In genomic region chr15:74725845-74726773, GRCh38 we compare ENCODE assay signal across 8 cellular contexts. TPM values are rescaled to one million over a fixed set of nuclear protein-coding genes. Genes with fewer than 3 reads are reported as not detected.
DNase-seq lines count a peak whose midpoint lies in the region; ATAC-seq and TF ChIP-seq lines count a peak whose summit lies in the region.

No MANE protein-coding gene starts in this region.

- 1% methylated on average over 82 to 86 of the region's 86 CpGs for WGBS in aorta, 2 donors

- H2AFZ ChIP-seq in osteoblast (ENCODE audit: low read length) = peak overlapping the region; percentile 57

- peak overlapping the region; percentile 78 for H3K4me2 ChIP-seq in osteoblast (ENCODE audit: insufficient read depth, low read length)

- H3K4me1 ChIP-seq in osteoblast (ENCODE audit: insufficient read depth, low read length) (peaks cover 10% of the 10 kb centered on the region), aorta (ENCODE audit: control insufficient read depth in 1 of 2, insufficient read depth in 2 of 2, low read length in 2 of 2) (no peaks in the 10 kb centered on the region)

- peaks cover 14% of the 10 kb centered on the region for H3K27me3 Mint-ChIP-seq in activated T-cell treated with anti-CD3 and anti-CD28 coated beads, Interleukin-2, amount 50 U/mL, for 4 hours (ENCODE audit: low read depth)

- H3K9me3 ChIP-seq in osteoblast (ENCODE audit: low read depth, low read length) (no peaks in the 10 kb centered on the region), aorta (ENCODE audit: control insufficient read depth, low read length) (no peaks in the 10 kb centered on the region)

- H3K27ac ChIP-seq in osteoblast (ENCODE audit: low read depth, low read length) (no peak overlapping the region), aorta (ENCODE audit: low read depth in 1 of 2, low read length in 2 of 2) (no peak overlapping the region)

- H3K79me2 ChIP-seq in osteoblast (ENCODE audit: insufficient read depth, low read length) = no peaks in the 10 kb centered on the region

- no peaks in the 10 kb centered on the region for H4K20me1 ChIP-seq in osteoblast (ENCODE audit: insufficient read depth, low read length)

- H3K27me3 ChIP-seq in osteoblast (ENCODE audit: insufficient read depth, low read length) (peaks cover 73% of the 10 kb centered on the region), aorta (ENCODE audit: control insufficient read depth in 1 of 2, insufficient read depth in 2 of 2, low read length in 1 of 2) (no peaks in the 10 kb centered on the region)

- peak; percentile 74 to 75 for ATAC-seq in activated T-cell treated with anti-CD3 and anti-CD28 coated beads, Interleukin-2, amount 50 U/mL, for 4 hours
- ATAC-seq in aorta (ENCODE audit: low FRiP score) = peak; percentile 73

- H3K36me3 Mint-ChIP-seq in activated T-cell treated with anti-CD3 and anti-CD28 coated beads, Interleukin-2, amount 50 U/mL, for 4 hours (ENCODE audit: insufficient read depth) = no peaks in the 10 kb centered on the region

- peak; percentile 49 for DNase-seq in NCI-H82 (lab: John Stamatoyannopoulos, UW)
- DNase-seq in NCI-H82 treated with DMSO at 0.1 percent for 48 hours (lab: John Stamatoyannopoulos, UW; ENCODE audit: unreplicated experiment) = no peak
- DNase-seq in NCI-H774 (lab: John Stamatoyannopoulos, UW) = peak; percentile 10
- peak; percentile 40 for DNase-seq in activated T-cell treated with anti-CD3 and anti-CD28 coated beads, Interleukin-2, amount 50 U/mL, for 4 hours
- DNase-seq in fibroblast of the aortic adventitia (ENCODE audit: low read depth) = peak; percentile 25
- peak; percentile 89 for DNase-seq in osteoblast (ENCODE audit: insufficient read length, low spot score, missing footprints)
- peak; percentile 51 to 85 for DNase-seq in aorta
- DNase-seq in NCI-H2107 treated with DMSO at 0.1 percent for 48 hours (lab: John Stamatoyannopoulos, UW; ENCODE audit: unreplicated experiment) = no peak

- peak overlapping the region; percentile 75 for H3K4me3 Mint-ChIP-seq in activated T-cell treated with anti-CD3 and anti-CD28 coated beads, Interleukin-2, amount 50 U/mL, for 4 hours

- H3K4me1 Mint-ChIP-seq in activated T-cell treated with anti-CD3 and anti-CD28 coated beads, Interleukin-2, amount 50 U/mL, for 4 hours (ENCODE audit: low read depth) = peaks cover 8% of the 10 kb centered on the region

- intact Hi-C loops in aorta (cut with DNase I) = no loop called here

- H3K36me3 ChIP-seq in osteoblast (ENCODE audit: insufficient read depth, low read length) (no peaks in the 10 kb centered on the region), aorta (ENCODE audit: control insufficient read depth in 1 of 2, insufficient read depth in 2 of 2, low read length in 1 of 2) (no peaks in the 10 kb centered on the region)

- H3K9me3 Mint-ChIP-seq in activated T-cell treated with anti-CD3 and anti-CD28 coated beads, Interleukin-2, amount 50 U/mL, for 4 hours = no peaks in the 10 kb centered on the region

- peak overlapping the region; percentile 62 for H3K4me3 ChIP-seq in fibroblast of the aortic adventitia (ENCODE audit: low read depth, low read length)
- peak overlapping the region; percentile 65 for H3K4me3 ChIP-seq in osteoblast (ENCODE audit: insufficient read depth, low read length)
- H3K4me3 ChIP-seq in aorta (ENCODE audit: low read length in 2 of 2) = peak overlapping the region; percentile 36 to 66

- TF ChIP-seq CTCF in fibroblast of the aortic adventitia (IDR thresholded peaks at IDR 0.05; ENCODE audit: insufficient read depth, low read length) (no peak), osteoblast (IDR thresholded peaks at IDR 0.05; ENCODE audit: extremely low read depth, low read depth, low read length) (no peak)

RNA-seq across cellular contexts. Expression of gene CYP1A1, which starts 0.8 kb away (rescaled TPM):
- total RNA-seq in activated T-cell treated with anti-CD3 and anti-CD28 coated beads, Interleukin-2, amount 50 U/mL, for 4 hours = under 1 TPM; 0.60 to 0.90 (median 0.76) TPM
- total RNA-seq in fibroblast of the aortic adventitia (ENCODE audit: low replicate concordance) = 0.63 TPM in 1 of 2 replicates, not detected in the other
- total RNA-seq in osteoblast = 0.36 TPM in 1 of 2 replicates, not detected in the other
- 1 to 10 TPM in 1 of 2 donors, not detected in 1; 2.3 TPM for total RNA-seq in aorta
- polyA plus RNA-seq in aorta = 1 to 10 TPM; 1.0 to 6.4 TPM

RNA-seq across cellular contexts. Expression of gene CYP1A2, which starts 22.5 kb away (rescaled TPM):
- under 1 TPM in 1 of 3 donors, not detected in 2; 0.08 TPM for total RNA-seq in activated T-cell treated with anti-CD3 and anti-CD28 coated beads, Interleukin-2, amount 50 U/mL, for 4 hours
- total RNA-seq in fibroblast of the aortic adventitia (ENCODE audit: low replicate concordance) (not detected in 2 replicates), osteoblast (not detected in 2 replicates), aorta (not detected)
- polyA plus RNA-seq in aorta = not detected

RNA-seq across cellular contexts. Expression of gene EDC3, which starts 30.3 kb away (rescaled TPM):
- total RNA-seq in activated T-cell treated with anti-CD3 and anti-CD28 coated beads, Interleukin-2, amount 50 U/mL, for 4 hours = 10 to 100 TPM; 52.2 to 57.1 (median 56.6) TPM
- total RNA-seq in fibroblast of the aortic adventitia (ENCODE audit: low replicate concordance) = 11.3 and 16.6 TPM in 2 replicates
- 9.8 and 11.2 TPM in 2 replicates for total RNA-seq in osteoblast
- 10 to 100 TPM; 30.8 TPM for total RNA-seq in aorta
- polyA plus RNA-seq in aorta = 10 to 100 TPM; 13.4 to 17.7 TPM

RNA-seq across cellular contexts. Expression of gene CSK, which starts 55.8 kb away (rescaled TPM):
- total RNA-seq in activated T-cell treated with anti-CD3 and anti-CD28 coated beads, Interleukin-2, amount 50 U/mL, for 4 hours = 100 to 1,000 TPM; 368 to 412 (median 397) TPM
- 8.0 and 28.1 TPM in 2 replicates for total RNA-seq in fibroblast of the aortic adventitia (ENCODE audit: low replicate concordance)
- 30.6 and 31.5 TPM in 2 replicates for total RNA-seq in osteoblast
- total RNA-seq in aorta = 10 to 100 TPM; 34.9 to 55.2 TPM
- polyA plus RNA-seq in aorta = 10 to 100 TPM; 21.8 to 29.8 TPM

Comparison
In these comparisons a context has a peak if more than half of its experiments do, and no peak if none do; other contexts are left out.
1. DNase-seq: peak in NCI-H82 (single experiment), NCI-H774 (single experiment), activated T-cell treated with anti-CD3 and anti-CD28 coated beads, Interleukin-2, amount 50 U/mL, for 4 hours (single experiment), fibroblast of the aortic adventitia (single experiment), osteoblast (single experiment) and aorta (2 of 2); none in NCI-H82 treated with DMSO at 0.1 percent for 48 hours (single experiment) and NCI-H2107 treated with DMSO at 0.1 percent for 48 hours (single experiment).
2. Peak in every context shown above with its lines, with median percentiles within 50 percentile points of each other: H3K4me3 ChIP-seq.